ENCODE assay signal across 2 cellular contexts in genomic region chr1:244367399-244368114, GRCh38.
TF ChIP-seq lines count a peak whose summit lies in the region.

No MANE protein-coding gene starts in this region.

TF ChIP-seq in GM23338, 12 proteins besides CTCF, POLR2A, EP300 and RAD21 (continued from another document):
- TF ChIP-seq REST (IDR thresholded peaks at IDR 0.05; ENCODE audit: unreplicated experiment) = no peak
- TF ChIP-seq ZNF331 (CRISPR knock-in tag; IDR thresholded peaks at IDR 0.05; ENCODE audit: low read depth) = no peak
- no peak for TF ChIP-seq CREB1 (CRISPR knock-in tag; IDR thresholded peaks at IDR 0.05; ENCODE audit: low read depth)
- no peak for TF ChIP-seq JUNB (IDR thresholded peaks at IDR 0.05; ENCODE audit: unreplicated experiment)
- TF ChIP-seq STAT1 (IDR thresholded peaks at IDR 0.05; ENCODE audit: unreplicated experiment) = no peak
- TF ChIP-seq ZNF114 (CRISPR knock-in tag; IDR thresholded peaks at IDR 0.05) = no peak
- no peak for TF ChIP-seq EZH2phosphoT487 (IDR thresholded peaks at IDR 0.05; ENCODE audit: unreplicated experiment)
- TF ChIP-seq POLR2AphosphoS5 (IDR thresholded peaks at IDR 0.05; ENCODE audit: low read depth) = no peak
- no peak for TF ChIP-seq NANOG (IDR thresholded peaks at IDR 0.05; ENCODE audit: borderline replicate concordance)
- TF ChIP-seq EZH2 (IDR thresholded peaks at IDR 0.05; ENCODE audit: low read depth, unreplicated experiment) = no peak
- TF ChIP-seq ETS1 (IDR thresholded peaks at IDR 0.05) = no peak

TF ChIP-seq in K562, 482 proteins besides CTCF, POLR2A, EP300 and RAD21 (continued from another document and continues in another):
- TF ChIP-seq GMEB1 (CRISPR knock-in tag; IDR thresholded peaks at IDR 0.05) = peak; percentile 32; the same call in 1 of the 2 replicates
- no peak for TF ChIP-seq ZC3H11A (IDR thresholded peaks at IDR 0.05; ENCODE audit: low read depth, low read length)
- TF ChIP-seq HDGF (IDR thresholded peaks at IDR 0.05) = 0 out of 2 replicates have a peak, but pooled peaks have one; percentile 1
- no peak for TF ChIP-seq SMAD1 (IDR thresholded peaks at IDR 0.05; ENCODE audit: low read depth, low read length, partially characterized antibody)
- TF ChIP-seq ZNF133 (CRISPR knock-in tag; IDR thresholded peaks at IDR 0.05) = no peak
- TF ChIP-seq ZNF699 (CRISPR knock-in tag; IDR thresholded peaks at IDR 0.05; ENCODE audit: insufficient replicate concordance) = no peak
- TF ChIP-seq CCAR2 (IDR thresholded peaks at IDR 0.05; ENCODE audit: low read depth, low read length) = no peak
- 0 out of 2 replicates have a peak, but pooled peaks have one; percentile 63 for TF ChIP-seq TCFL5 (CRISPR knock-in tag; conservative IDR thresholded peaks at IDR 0.05)
- 0 out of 2 replicates have a peak, but pooled peaks have one; percentile 51 for TF ChIP-seq ZNF282 (CRISPR knock-in tag; IDR thresholded peaks at IDR 0.05)
- TF ChIP-seq POLR2B (IDR thresholded peaks at IDR 0.05; ENCODE audit: low read depth, partially characterized antibody) = peak; percentile 38
- 0 out of 2 replicates have a peak, but pooled peaks have one; percentile 19 for TF ChIP-seq ZNF707 (CRISPR knock-in tag; conservative IDR thresholded peaks at IDR 0.05)
- no peak for TF ChIP-seq CCNT2 (IDR thresholded peaks at IDR 0.05; ENCODE audit: borderline replicate concordance, extremely low read depth, insufficient read length, low read depth, low read length)
- no peak for TF ChIP-seq ZNF224 (CRISPR knock-in tag; IDR thresholded peaks at IDR 0.05)
- TF ChIP-seq BRD4 (IDR thresholded peaks at IDR 0.05) = peak; percentile 60; the same call in 1 of the 2 replicates
- peak; percentile 40; the same call in 1 of the 2 replicates for TF ChIP-seq DEAF1 (CRISPR knock-in tag; IDR thresholded peaks at IDR 0.05)
- 0 out of 2 replicates have a peak, but pooled peaks have one; percentile 23 for TF ChIP-seq THRB (CRISPR knock-in tag; conservative IDR thresholded peaks at IDR 0.05)
- TF ChIP-seq PREB (CRISPR knock-in tag; IDR thresholded peaks at IDR 0.05) = no peak
- TF ChIP-seq PHF20 (IDR thresholded peaks at IDR 0.05; ENCODE audit: partially characterized antibody) = no peak
- no peak for TF ChIP-seq ZNF140 (CRISPR knock-in tag; IDR thresholded peaks at IDR 0.05)
- peak in 1 of 2 experiments; percentile 62; a peak in 1 of 4 replicates for TF ChIP-seq MNT (conservative IDR thresholded peaks at IDR 0.05)
- TF ChIP-seq MLLT1 (IDR thresholded peaks at IDR 0.05) = peak; percentile 16 to 29; a peak in 2 of 4 replicates
- no peak for TF ChIP-seq MCM3 (IDR thresholded peaks at IDR 0.05)
- peak; percentile 69; the same call in 1 of the 2 replicates for TF ChIP-seq ETS1 (conservative IDR thresholded peaks at IDR 0.05; ENCODE audit: control insufficient read depth, low read depth, low read length)
- TF ChIP-seq UBTF (IDR thresholded peaks at IDR 0.05; ENCODE audit: borderline replicate concordance in 1 of 2, low read depth in 2 of 2, low read length in 2 of 2) = no peak
- 0 out of 2 replicates have a peak, but pooled peaks have one; percentile 54 for TF ChIP-seq ELK3 (CRISPR knock-in tag; IDR thresholded peaks at IDR 0.05)
- no peak for TF ChIP-seq EGR1 (conservative IDR thresholded peaks at IDR 0.05)
- TF ChIP-seq CEBPG (CRISPR knock-in tag; IDR thresholded peaks at IDR 0.05) = no peak
- 0 out of 4 replicates have a peak, but pooled peaks of 1 of the 2 experiments have one; percentile 4 for TF ChIP-seq CEBPG (tag; conservative IDR thresholded peaks at IDR 0.05 in 1 of 2, IDR thresholded peaks at IDR 0.05 in 1 of 2)
- TF ChIP-seq FIP1L1 (IDR thresholded peaks at IDR 0.05; ENCODE audit: low read depth, low read length, poor library complexity, severe bottlenecking) = no peak
- TF ChIP-seq HNRNPUL1 (IDR thresholded peaks at IDR 0.05; ENCODE audit: low read length) = no peak
- no peak for TF ChIP-seq ZBTB12 (CRISPR knock-in tag; IDR thresholded peaks at IDR 0.05)
- TF ChIP-seq HMBOX1 (IDR thresholded peaks at IDR 0.05) = peak; percentile 18; the same call in 1 of the 2 replicates
- TF ChIP-seq ZHX1 (conservative IDR thresholded peaks at IDR 0.05; ENCODE audit: low read length) = no peak
